Comparison of ENCODE assay signal across 30 cellular contexts in genomic region chr22:21921729-21922128, GRCh38. TPM values are rescaled to one million over a fixed set of nuclear protein-coding genes. Genes with fewer than 3 reads are reported as not detected.
A peak's percentile ranks its signal among the peaks of the same experiment; 100 is the strongest.
DNase-seq lines count a peak whose midpoint lies in the region; ATAC-seq, FAIRE-seq and TF ChIP-seq lines count a peak whose summit lies in the region.
"Had no signal": no experiment of that assay in that cellular context is flagged by ENCODE, and none has a peak within 500 bp of the region (broad histone marks: within the 10 kb centered on the region; RNA-seq: fewer than 3 reads in every experiment).

No MANE protein-coding gene starts in this region.

- H3K36me3 ChIP-seq in GM23248 (ENCODE audit: low read depth), result no peaks in the 10 kb centered on the region; the same call in 1 of the 2 replicates
- peaks cover 12% of the 10 kb centered on the region; the same call in 1 of the 2 replicates for H3K36me3 ChIP-seq in IMR-90 (ENCODE audit: control insufficient read depth, insufficient read depth, low read length)
- H3K36me3 ChIP-seq in H1 (ENCODE audit: control insufficient read depth in 2 of 4, insufficient read depth in 4 of 4, low read length in 3 of 4), result no peaks in the 10 kb centered on the region
- no peaks in the 10 kb centered on the region for H3K36me3 ChIP-seq in neural progenitor cell

- no peaks in the 10 kb centered on the region for H3K9me2 ChIP-seq in GM23248 (ENCODE audit: insufficient read depth)

- no peaks in the 10 kb centered on the region for H4K20me1 ChIP-seq in GM23248 (ENCODE audit: insufficient read depth)
- peaks cover 5% of the 10 kb centered on the region for H4K20me1 ChIP-seq in IMR-90 (ENCODE audit: insufficient read depth, low read length)
- H4K20me1 ChIP-seq in H1 (replicated peaks in 1 of 2; ENCODE audit: control insufficient read depth in 1 of 2, insufficient read depth in 2 of 2, low read length in 2 of 2), result no peaks in the 10 kb centered on the region
- peaks cover 11% of the 10 kb centered on the region for H4K20me1 ChIP-seq in neural progenitor cell (ENCODE audit: low read depth)

- intact Hi-C loops in IMR-90 (cut with micrococcal nuclease), result no loop called here
- intact Hi-C loops in posterior vena cava (cut with DNase I), result no loop called here

- CTCF ChIA-PET in IMR-90 (lab: Yijun Ruan, JAX), result no interaction called here
- CTCF ChIA-PET in H1 (lab: Charles Lee; ENCODE audit: partially characterized antibody), result interaction anchor here (0.6 to 7.5 kb wide), 4 partner anchors 16 to 208 kb away, joined by 3 to 59 read pairs (median 4); no protein-coding TSS in a partner anchor

- no peak overlapping the region for H3K4me3 ChIP-seq in GM23248
- no peak overlapping the region for H3K4me3 ChIP-seq in IMR-90 (ENCODE audit: insufficient read depth, low read depth, low read length)
- peak overlapping the region in 1 of 4 experiments; percentile 9; a peak in 1 of 8 replicates for H3K4me3 ChIP-seq in H1 (ENCODE audit: extremely low read depth in 1 of 4, insufficient read depth in 2 of 4, low read depth in 3 of 4, low read length in 4 of 4)
- no peak overlapping the region for H3K4me3 ChIP-seq in neural progenitor cell
- H3K4me3 ChIP-seq: gastroesophageal sphincter, hepatocyte, left ventricle myocardium inferior, psoas muscle, sigmoid colon, thoracic aorta had no signal

- no peaks in the 10 kb centered on the region for H3K9me3 Mint-ChIP-seq in neural progenitor cell
- H3K9me3 Mint-ChIP-seq: activated B cell treated with CpG ODN at 0.5 μM for 24 hours; activated naive CD8-positive, alpha-beta T cell treated with anti-CD3 and anti-CD28 coated beads, Interleukin-2, amount 10 ng/mL, durations not matched to agents 7 days and 5 days; activated T-cell treated with anti-CD3 and anti-CD28 coated beads, Interleukin-2, amount 50 U/mL, for 4 hours; stimulated activated naive CD8-positive, alpha-beta T cell treated with anti-CD3 and anti-CD28 coated beads, Interleukin-15, amount 100 ng/mL, for 72 hours had no signal

- DNase-seq in GM23248 (peak; percentile 26), IMR-90 (peak; percentile 20), H1 (ENCODE audit: low read depth in 1 of 2, low spot score in 2 of 2) (peak; percentile 46 to 83), neural progenitor cell (ENCODE audit: low spot score) (no peak), omental fat pad (ENCODE audit: low spot score) (no peak), posterior vena cava (ENCODE audit: low spot score) (no peak)
- DNase-seq in activated CD4-positive, alpha-beta T cell treated with anti-CD3 and anti-CD28 coated beads, Interleukin-2, amount 50 U/mL, for 1 hour, result no peak
- DNase-seq: activated B cell treated with CpG ODN at 0.5 μM for 24 hours; activated CD8-positive, alpha-beta memory T cell treated with anti-CD3 and anti-CD28 coated beads, Interleukin-2, amount 10 ng/mL, durations not matched to agents 7 days and 5 days; activated gamma-delta T cell treated with Interleukin-2 at 50 U/mL for 16 hours; activated naive CD8-positive, alpha-beta T cell treated with anti-CD3 and anti-CD28 coated beads, Interleukin-2, amount 10 ng/mL, durations not matched to agents 7 days and 5 days; activated T-cell treated with anti-CD3 and anti-CD28 coated beads, Interleukin-2, amount 50 U/mL, for 4 hours; Calu3; dermis blood vessel endothelial cell; left ventricle myocardium inferior; NCI-H1930; NCI-H526; NK-92 treated with Interleukin-12 subunit alpha and Interleukin-12 subunit beta, amount 100 ng/mL, for 24 hours; PC-3; sigmoid colon; stimulated activated CD4-positive, alpha-beta T cell treated with anti-CD3 and anti-CD28 coated beads, Interleukin-12 subunit alpha, Interleukin-12 subunit beta, amount 100 ng/mL, for 4 hours; stimulated activated CD4-positive, alpha-beta T cell treated with anti-CD3 and anti-CD28 coated beads, Interleukin-2, amount 100 ng/mL, for 48 hours; stimulated activated naive CD8-positive, alpha-beta T cell treated with anti-CD3 and anti-CD28 coated beads, Interleukin-15, amount 100 ng/mL, for 72 hours had no signal

- no peak overlapping the region for H3K4me3 Mint-ChIP-seq in neural progenitor cell
- H3K4me3 Mint-ChIP-seq: activated B cell treated with CpG ODN at 0.5 μM for 24 hours; activated CD8-positive, alpha-beta memory T cell treated with anti-CD3 and anti-CD28 coated beads, Interleukin-2, amount 10 ng/mL, durations not matched to agents 7 days and 5 days; activated naive CD8-positive, alpha-beta T cell treated with anti-CD3 and anti-CD28 coated beads, Interleukin-2, amount 10 ng/mL, durations not matched to agents 7 days and 5 days; activated T-cell treated with anti-CD3 and anti-CD28 coated beads, Interleukin-2, amount 50 U/mL, for 4 hours; stimulated activated naive CD8-positive, alpha-beta T cell treated with anti-CD3 and anti-CD28 coated beads, Interleukin-15, amount 100 ng/mL, for 72 hours had no signal

- H3K23me2 ChIP-seq in H1 (ENCODE audit: low read depth, low read length), result no peaks in the 10 kb centered on the region

- BruUV-seq in IMR-90 (replicated peaks; lab: Mats Ljungman, UMichigan), result no TSS peak

- no peak overlapping the region for H2BK15ac ChIP-seq in IMR-90 (ENCODE audit: low read depth, low read length)
- peak overlapping the region; percentile 88; the same call in 1 of the 2 replicates for H2BK15ac ChIP-seq in H1 (ENCODE audit: low read length)

- H3F3A ChIP-seq in GM23248 (ENCODE audit: insufficient read depth), result no peaks in the 10 kb centered on the region
- H3F3A ChIP-seq in neural progenitor cell (ENCODE audit: low read depth), result peaks cover 51% of the 10 kb centered on the region

- H3K9me3 ChIP-seq in GM23248 (ENCODE audit: low read depth) (no peaks in the 10 kb centered on the region), IMR-90 (ENCODE audit: control insufficient read depth, insufficient read depth, low read length) (no peaks in the 10 kb centered on the region), H1 (ENCODE audit: insufficient read depth in 2 of 2, low read depth in 1 of 2, low read length in 1 of 2) (no peaks in the 10 kb centered on the region), neural progenitor cell (ENCODE audit: low read depth) (no peaks in the 10 kb centered on the region)
- H3K9me3 ChIP-seq: gastroesophageal sphincter, left ventricle myocardium inferior, psoas muscle, sigmoid colon, thoracic aorta had no signal

- H3K9ac ChIP-seq in GM23248 (no peak overlapping the region), IMR-90 (ENCODE audit: low read depth, low read length) (no peak overlapping the region), H1 (replicated peaks in 1 of 4; ENCODE audit: extremely low read depth in 1 of 4, low read depth in 3 of 4, low read length in 3 of 4) (peak overlapping the region in 1 of 4 experiments; percentile 21; a peak in 2 of 7 replicates), neural progenitor cell (no peak overlapping the region)

- H2BK120ac ChIP-seq in IMR-90 (ENCODE audit: low read depth, low read length) (no peak overlapping the region), H1 (replicated peaks; ENCODE audit: low read depth, low read length) (peak overlapping the region; percentile 79)

- peak overlapping the region; percentile 86; the same call in 1 of the 2 replicates for H2BK12ac ChIP-seq in H1 (ENCODE audit: low read depth, low read length)

- H3K36me3 Mint-ChIP-seq in neural progenitor cell, result no peaks in the 10 kb centered on the region
- H3K36me3 Mint-ChIP-seq: activated CD8-positive, alpha-beta memory T cell treated with anti-CD3 and anti-CD28 coated beads, Interleukin-2, amount 10 ng/mL, durations not matched to agents 7 days and 5 days; activated naive CD8-positive, alpha-beta T cell treated with anti-CD3 and anti-CD28 coated beads, Interleukin-2, amount 10 ng/mL, durations not matched to agents 7 days and 5 days had no signal

- H3K4me1 Mint-ChIP-seq in neural progenitor cell, result peaks cover 29% of the 10 kb centered on the region
- H3K4me1 Mint-ChIP-seq: activated B cell treated with CpG ODN at 0.5 μM for 24 hours; activated CD8-positive, alpha-beta memory T cell treated with anti-CD3 and anti-CD28 coated beads, Interleukin-2, amount 10 ng/mL, durations not matched to agents 7 days and 5 days; activated naive CD8-positive, alpha-beta T cell treated with anti-CD3 and anti-CD28 coated beads, Interleukin-2, amount 10 ng/mL, durations not matched to agents 7 days and 5 days; stimulated activated naive CD8-positive, alpha-beta T cell treated with anti-CD3 and anti-CD28 coated beads, Interleukin-15, amount 100 ng/mL, for 72 hours had no signal

- no peaks in the 10 kb centered on the region for H3K79me2 ChIP-seq in GM23248 (ENCODE audit: insufficient read depth)
- H3K79me2 ChIP-seq in H1 (ENCODE audit: control insufficient read depth in 1 of 2, insufficient read depth in 2 of 2, low read length in 2 of 2), result no peaks in the 10 kb centered on the region
- H3K79me2 ChIP-seq in neural progenitor cell (ENCODE audit: low read depth), result no peaks in the 10 kb centered on the region
- H3K79me2 ChIP-seq: hepatocyte had no signal

- POLR2A ChIA-PET in IMR-90 (lab: Charles Lee; ENCODE audit: unreplicated experiment) (no interaction called here), H1 (lab: Charles Lee; ENCODE audit: partially characterized antibody) (interaction anchor here (0.7 to 1.4 kb wide), 4 partner anchors 11 to 263 kb away, joined by 3 read pairs; no protein-coding TSS in a partner anchor)

- TF ChIP-seq CTCF in IMR-90 (conservative IDR thresholded peaks at IDR 0.05; ENCODE audit: low read depth, low read length) (no peak), H1 (IDR thresholded peaks at IDR 0.05; ENCODE audit: control extremely low read depth in 1 of 3, insufficient read depth in 1 of 3, low read depth in 1 of 3, low read length in 3 of 3) (0 out of 4 replicates have a peak, but pooled peaks of 1 of the 3 experiments have one; percentile 1), neural progenitor cell (IDR thresholded peaks at IDR 0.05) (no peak), omental fat pad (IDR thresholded peaks at IDR 0.05) (no peak)

- no peak overlapping the region for H3K14ac ChIP-seq in IMR-90 (replicated peaks; ENCODE audit: low read depth, low read length)
- H3K14ac ChIP-seq in H1 (ENCODE audit: insufficient read length), result no peak overlapping the region

- no peak overlapping the region for H3K23ac ChIP-seq in IMR-90 (ENCODE audit: low read depth, low read length)
- no peak overlapping the region for H3K23ac ChIP-seq in H1 (ENCODE audit: insufficient read length)

- no peak overlapping the region for H3K4me2 ChIP-seq in GM23248 (ENCODE audit: unreplicated experiment)
- no peak overlapping the region for H3K4me2 ChIP-seq in IMR-90 (ENCODE audit: low read depth, low read length)
- H3K4me2 ChIP-seq in H1 (ENCODE audit: insufficient read depth in 1 of 2, low read depth in 2 of 2, low read length in 2 of 2), result peak overlapping the region; percentile 28 to 31; a peak in 3 of 4 replicates
- peak overlapping the region; percentile 56 for H3K4me2 ChIP-seq in neural progenitor cell
- H3K4me2 ChIP-seq: hepatocyte had no signal

- H2AK9ac ChIP-seq in IMR-90 (replicated peaks; ENCODE audit: low read depth, low read length, poor library complexity), result no peak overlapping the region

- H3K79me1 ChIP-seq in IMR-90 (ENCODE audit: low read depth in 1 of 2, low read length in 2 of 2), result no peaks in the 10 kb centered on the region
- H3K79me1 ChIP-seq in H1 (ENCODE audit: low read depth, low read length), result no peaks in the 10 kb centered on the region

- H4K8ac ChIP-seq in IMR-90 (ENCODE audit: low read depth in 2 of 2, low read length in 2 of 2), result no peak overlapping the region
- H4K8ac ChIP-seq in H1 (ENCODE audit: extremely low read depth, insufficient read depth, low read length), result peak overlapping the region; percentile 90

- no peak overlapping the region for H2BK20ac ChIP-seq in IMR-90 (ENCODE audit: low read depth, low read length)
- no peak overlapping the region; the same call in 1 of the 2 replicates for H2BK20ac ChIP-seq in H1 (ENCODE audit: low read length)

- H4K5ac ChIP-seq in IMR-90 (ENCODE audit: low read depth, low read length) (no peak overlapping the region), H1 (ENCODE audit: insufficient read length, low read depth, low read length) (peak overlapping the region; percentile 73)

- TF ChIP-seq EP300 in H1 (IDR thresholded peaks at IDR 0.05; ENCODE audit: borderline replicate concordance in 1 of 2, low read depth in 2 of 2, low read length in 2 of 2), result peak in 1 of 2 experiments; percentile 71; a peak in 1 of 3 replicates

- in situ Hi-C loops in GM23248 (cut with MboI), result no loop called here
- in situ Hi-C loops in IMR-90 (cut with MboI; ENCODE audit: low sequenced_read_pairs), result no loop called here

- H3K27me3 ChIP-seq in GM23248 (replicated peaks; ENCODE audit: insufficient read depth) (no peaks in the 10 kb centered on the region), IMR-90 (ENCODE audit: control insufficient read depth, insufficient read depth, low read length) (no peaks in the 10 kb centered on the region), H1 (replicated peaks in 1 of 4; ENCODE audit: control insufficient read depth in 3 of 4, extremely low read depth in 1 of 4, insufficient read depth in 3 of 4, low read length in 3 of 4) (no peaks in the 10 kb centered on the region; a peak in 1 of 7 replicates), neural progenitor cell (no peaks in the 10 kb centered on the region)
- H3K27me3 ChIP-seq: gastroesophageal sphincter, hepatocyte, sigmoid colon had no signal

- H2AFZ ChIP-seq in GM23248, result no peak overlapping the region
- no peak overlapping the region for H2AFZ ChIP-seq in IMR-90 (replicated peaks; ENCODE audit: low read length, poor library complexity)
- H2AFZ ChIP-seq in H1 (ENCODE audit: low read length), result no peak overlapping the region
- H2AFZ ChIP-seq in neural progenitor cell (replicated peaks), result no peak overlapping the region
- H2AFZ ChIP-seq: hepatocyte had no signal

- TF ChIP-seq POLR2A in IMR-90 (IDR thresholded peaks at IDR 0.05; ENCODE audit: low read depth, low read length) (no peak), H1 (IDR thresholded peaks at IDR 0.05; ENCODE audit: control extremely low read depth in 1 of 2, low read depth in 2 of 2, low read length in 2 of 2) (no peak)

- 81 to 82% methylated on average over 8 of the region's 8 CpGs for WGBS in GM23248 (ENCODE audit: low coverage in 1 of 2, low lambda C conversion rate in 2 of 2, missing lambda C conversion rate in 2 of 2), 2 experiments
- WGBS in IMR-90 (ENCODE audit: extremely low coverage in 2 of 2, insufficient read length in 1 of 2), 2 experiments, result no CpG with 5 or more reads among the region's 8 CpGs
- 33% methylated on average over 8 of the region's 8 CpGs; no CpG with 5 or more reads in 1 of the 2 experiments for WGBS in H1 (ENCODE audit: extremely low coverage in 1 of 2, insufficient coverage in 1 of 2, insufficient read length in 1 of 2, insufficient replicate concordance in 2 of 2, low coverage in 1 of 2, low lambda C conversion rate in 2 of 2, missing lambda C conversion rate in 1 of 2), 2 experiments

- dilution Hi-C loops in IMR-90 (cut with HindIII; ENCODE audit: low sequenced_read_pairs, unreplicated experiment), result no loop called here

- H4K91ac ChIP-seq in IMR-90 (ENCODE audit: insufficient read depth, low read depth, low read length) (no peak overlapping the region), H1 (replicated peaks; ENCODE audit: insufficient read length, low read length) (peak overlapping the region; percentile 100)

- H3K56ac ChIP-seq in IMR-90 (ENCODE audit: extremely low read depth, insufficient read depth, low read length) (no peak overlapping the region), H1 (replicated peaks; ENCODE audit: insufficient read length, low read depth, low read length) (no peak overlapping the region)

- H3K18ac ChIP-seq in IMR-90 (ENCODE audit: low read depth, low read length) (no peak overlapping the region), H1 (ENCODE audit: extremely low read depth, low read length) (peak overlapping the region; percentile 97)

- FAIRE-seq in H1 (lab: Jason Lieb, UNC), result no peak
- FAIRE-seq: astrocyte, islet of Langerhans had no signal

- H3K27ac ChIP-seq in GM23248 (no peak overlapping the region), IMR-90 (ENCODE audit: insufficient read depth, low read length) (no peak overlapping the region), H1 (ENCODE audit: low read depth, low read length) (peak overlapping the region; percentile 44; the same call in 1 of the 2 replicates), neural progenitor cell (no peak overlapping the region)
- H3K27ac ChIP-seq: gastroesophageal sphincter, hepatocyte, left ventricle myocardium inferior, psoas muscle, sigmoid colon, thoracic aorta had no signal

- H3K4ac ChIP-seq in IMR-90 (ENCODE audit: low read depth, low read length) (no peak overlapping the region), H1 (replicated peaks; ENCODE audit: insufficient read length, low read depth, low read length) (peak overlapping the region; percentile 57)

- H3K4me1 ChIP-seq in GM23248 (ENCODE audit: insufficient read depth) (no peaks in the 10 kb centered on the region), IMR-90 (ENCODE audit: control insufficient read depth, insufficient read depth, low read length) (peaks cover 10% of the 10 kb centered on the region), H1 (replicated peaks in 1 of 4; ENCODE audit: control insufficient read depth in 3 of 4, insufficient read depth in 4 of 4, low read length in 3 of 4) (peaks cover 11 to 61% (median 46%) of the 10 kb centered on the region in 4 experiments), neural progenitor cell (peaks cover 64% of the 10 kb centered on the region)
- H3K4me1 ChIP-seq: psoas muscle had no signal

- no peaks in the 10 kb centered on the region for H3K9me1 ChIP-seq in IMR-90 (ENCODE audit: insufficient read depth, low read length)

- TF ChIP-seq RAD21 in IMR-90 (IDR thresholded peaks at IDR 0.05; ENCODE audit: low read length) (no peak), H1 (IDR thresholded peaks at IDR 0.05 in 1 of 2, conservative IDR thresholded peaks at IDR 0.05 in 1 of 2; ENCODE audit: low read depth in 2 of 2, low read length in 2 of 2) (no peak; a peak in 1 of 4 replicates)

- H2AK5ac ChIP-seq in IMR-90 (ENCODE audit: low read depth, low read length) (no peak overlapping the region), H1 (ENCODE audit: low read depth, low read length) (0 out of 2 replicates have a peak overlapping the region, but pooled peaks have one; percentile 2)

- no peak overlapping the region for H3K27ac Mint-ChIP-seq in neural progenitor cell
- H3K27ac Mint-ChIP-seq: activated B cell treated with CpG ODN at 0.5 μM for 24 hours; activated CD8-positive, alpha-beta memory T cell treated with anti-CD3 and anti-CD28 coated beads, Interleukin-2, amount 10 ng/mL, durations not matched to agents 7 days and 5 days; activated naive CD8-positive, alpha-beta T cell treated with anti-CD3 and anti-CD28 coated beads, Interleukin-2, amount 10 ng/mL, durations not matched to agents 7 days and 5 days; stimulated activated naive CD8-positive, alpha-beta T cell treated with anti-CD3 and anti-CD28 coated beads, Interleukin-15, amount 100 ng/mL, for 72 hours had no signal

- H3K27me3 Mint-ChIP-seq in neural progenitor cell (ENCODE audit: insufficient read depth, low read depth), result peaks cover 6% of the 10 kb centered on the region
- H3K27me3 Mint-ChIP-seq: activated B cell treated with CpG ODN at 0.5 μM for 24 hours; activated CD8-positive, alpha-beta memory T cell treated with anti-CD3 and anti-CD28 coated beads, Interleukin-2, amount 10 ng/mL, durations not matched to agents 7 days and 5 days; activated naive CD8-positive, alpha-beta T cell treated with anti-CD3 and anti-CD28 coated beads, Interleukin-2, amount 10 ng/mL, durations not matched to agents 7 days and 5 days; stimulated activated naive CD8-positive, alpha-beta T cell treated with anti-CD3 and anti-CD28 coated beads, Interleukin-15, amount 100 ng/mL, for 72 hours had no signal

- H2BK5ac ChIP-seq in IMR-90 (ENCODE audit: low read depth, low read length, poor library complexity, severe bottlenecking), result no peak overlapping the region
- peak overlapping the region; percentile 97; the same call in 1 of the 2 replicates for H2BK5ac ChIP-seq in H1 (ENCODE audit: low read depth, low read length)

- peak; percentile 45 for ATAC-seq in IMR-90 (ENCODE audit: low read depth)
- no peak for ATAC-seq in omental fat pad (ENCODE audit: low FRiP score)
- no peak for ATAC-seq in GM21723 (IDR thresholded peaks at IDR 0.05; ENCODE audit: unreplicated experiment)
- ATAC-seq: activated CD8-positive, alpha-beta memory T cell treated with anti-CD3 and anti-CD28 coated beads, Interleukin-2, amount 10 ng/mL, durations not matched to agents 7 days and 5 days; activated T-cell treated with anti-CD3 and anti-CD28 coated beads, Interleukin-2, amount 50 U/mL, for 4 hours; gastroesophageal sphincter; PC-3; psoas muscle; stimulated activated naive CD8-positive, alpha-beta T cell treated with anti-CD3 and anti-CD28 coated beads, Interleukin-15, amount 100 ng/mL, for 72 hours had no signal

RNA-seq across cellular contexts. Expression of gene PPM1F, which starts 30.9 kb away (rescaled TPM):
- 37.8 and 41.6 TPM in 2 replicates for total RNA-seq in GM23248 (2014; rRNA removed; shearing (Covaris generic))
- polyA plus RNA-seq in GM23248 (2016; fragmentation: Nextera tagmentation; extraction: Ambion mirVana), result 15.1 and 17.6 TPM in 2 replicates
- total RNA-seq in IMR-90 (2012; rRNA removed), result 20.8 and 25.0 TPM in 2 replicates
- 30.3 and 34.0 TPM in 2 replicates for polyA plus RNA-seq in IMR-90 (2012; rRNA removed)
- 23.8 and 28.1 TPM in 2 replicates for polyA plus RNA-seq in IMR-90 (2012; cell fraction: cytosol; rRNA removed)
- 59.4 and 83.4 TPM in 2 replicates for polyA plus RNA-seq in IMR-90 (2012; cell fraction: nucleus; rRNA removed; ENCODE audit: low replicate concordance)
- 21.9 and 22.8 TPM in 2 replicates for total RNA-seq in H1 (2021; fragmentation: NEBNext Ultra II Directional; extraction: Animal tissue kit (Norgen Biotek cat#: 25700))
- 12.4 and 17.7 TPM in 2 replicates for polyA plus RNA-seq in H1 (2011; rRNA removed)
- polyA plus RNA-seq in H1 (2011; cell fraction: cytosol; rRNA removed), result 16.1 TPM
- 29.8 TPM for polyA plus RNA-seq in H1 (2011; cell fraction: nucleus; rRNA removed)
- 10.6 to 14.5 TPM (median 13.2 TPM) in 4 replicates for polyA plus RNA-seq in H1 (2012, experiment 1 of 2)
- 12.1 TPM for polyA plus RNA-seq in H1 (2012, experiment 2 of 2)
- polyA plus RNA-seq in H1 (2013, experiment 1 of 2), result 13.9 TPM
- polyA plus RNA-seq in H1 (2013, experiment 2 of 2), result 12.0 TPM
- 7.1 and 10.5 TPM in 2 replicates for polyA minus RNA-seq in H1 (2011; rRNA and poly(A)+ RNA removed)
- 9.5 TPM for polyA minus RNA-seq in H1 (2011; cell fraction: cytosol; rRNA and poly(A)+ RNA removed)
- 7.6 TPM for polyA minus RNA-seq in H1 (2011; cell fraction: nucleus; rRNA and poly(A)+ RNA removed)
- total RNA-seq in neural progenitor cell (ENCODE audit: low replicate concordance), result 18.0 and 39.0 TPM in 2 replicates
- 10 to 100 TPM; 22.9 to 67.3 (median 32.4) TPM for total RNA-seq in omental fat pad
- 10 to 100 TPM; 39.4 to 55.8 TPM for total RNA-seq in posterior vena cava

RNA-seq across cellular contexts. Expression of gene MAPK1, which starts 54.3 kb away (rescaled TPM):
- total RNA-seq in GM23248 (2014; rRNA removed; shearing (Covaris generic)), result 70.2 and 72.3 TPM in 2 replicates
- 76.0 and 83.6 TPM in 2 replicates for polyA plus RNA-seq in GM23248 (2016; fragmentation: Nextera tagmentation; extraction: Ambion mirVana)
- total RNA-seq in IMR-90 (2012; rRNA removed), result 44.7 and 51.3 TPM in 2 replicates
- polyA plus RNA-seq in IMR-90 (2012; rRNA removed), result 33.5 and 41.0 TPM in 2 replicates
- 12.2 and 12.7 TPM in 2 replicates for polyA plus RNA-seq in IMR-90 (2012; cell fraction: cytosol; rRNA removed)
- polyA plus RNA-seq in IMR-90 (2012; cell fraction: nucleus; rRNA removed; ENCODE audit: low replicate concordance), result 9.4 and 33.2 TPM in 2 replicates
- 95.8 and 101 TPM in 2 replicates for total RNA-seq in H1 (2021; fragmentation: NEBNext Ultra II Directional; extraction: Animal tissue kit (Norgen Biotek cat#: 25700))
- 20.9 and 28.1 TPM in 2 replicates for polyA plus RNA-seq in H1 (2011; rRNA removed)
- 28.5 TPM for polyA plus RNA-seq in H1 (2011; cell fraction: cytosol; rRNA removed)
- 32.3 TPM for polyA plus RNA-seq in H1 (2011; cell fraction: nucleus; rRNA removed)
- polyA plus RNA-seq in H1 (2012, experiment 1 of 2), result 38.2 to 61.7 TPM (median 47.8 TPM) in 4 replicates
- 8.1 TPM for polyA plus RNA-seq in H1 (2012, experiment 2 of 2)
- polyA plus RNA-seq in H1 (2013, experiment 1 of 2), result 33.8 TPM
- 35.8 TPM for polyA plus RNA-seq in H1 (2013, experiment 2 of 2)
- polyA minus RNA-seq in H1 (2011; rRNA and poly(A)+ RNA removed), result 84.6 and 115 TPM in 2 replicates
- 21.4 TPM for polyA minus RNA-seq in H1 (2011; cell fraction: cytosol; rRNA and poly(A)+ RNA removed)
- 25.4 TPM for polyA minus RNA-seq in H1 (2011; cell fraction: nucleus; rRNA and poly(A)+ RNA removed)
- total RNA-seq in neural progenitor cell (ENCODE audit: low replicate concordance), result 44.7 and 61.4 TPM in 2 replicates
- 10 to 100 TPM; 29.0 to 46.8 (median 35.1) TPM for total RNA-seq in omental fat pad
- 100 to 1,000 TPM; 138 to 141 TPM for total RNA-seq in posterior vena cava

Comparison
In these comparisons a context has a peak if more than half of its experiments do, and no peak if none do; other contexts are left out.
1. DNase-seq: peak in GM23248 (single experiment), IMR-90 (single experiment) and H1 (2 of 2); none in neural progenitor cell (single experiment), omental fat pad (single experiment), posterior vena cava (single experiment) and activated CD4-positive, alpha-beta T cell treated with anti-CD3 and anti-CD28 coated beads, Interleukin-2, amount 50 U/mL, for 1 hour (single experiment).
2. H3K4me2 ChIP-seq: peak in H1 (2 of 2) and neural progenitor cell (single experiment); none in GM23248 (single experiment) and IMR-90 (single experiment).